In genomic region chr10:104842704-104843103, GRCh38 we compare ENCODE assay signal across 5 cellular contexts.
"Had no signal": no experiment of that assay in that cellular context is flagged by ENCODE, and none has a peak within 500 bp of the region (broad histone marks: within the 10 kb centered on the region; RNA-seq: fewer than 3 reads in every experiment).

No MANE protein-coding gene starts in this region.

- H2AFZ ChIP-seq: GM23338 had no signal

- DNase-seq: H9, HCEC 1CT, IMR-90 had no signal

- H3K4me3 ChIP-seq: GM23338, K562 had no signal

- H3K4me2 ChIP-seq: GM23338 had no signal

- ATAC-seq: GM23338, K562 had no signal
